8 cellular contexts compared by ENCODE assay signal in the genomic region with DNA sequence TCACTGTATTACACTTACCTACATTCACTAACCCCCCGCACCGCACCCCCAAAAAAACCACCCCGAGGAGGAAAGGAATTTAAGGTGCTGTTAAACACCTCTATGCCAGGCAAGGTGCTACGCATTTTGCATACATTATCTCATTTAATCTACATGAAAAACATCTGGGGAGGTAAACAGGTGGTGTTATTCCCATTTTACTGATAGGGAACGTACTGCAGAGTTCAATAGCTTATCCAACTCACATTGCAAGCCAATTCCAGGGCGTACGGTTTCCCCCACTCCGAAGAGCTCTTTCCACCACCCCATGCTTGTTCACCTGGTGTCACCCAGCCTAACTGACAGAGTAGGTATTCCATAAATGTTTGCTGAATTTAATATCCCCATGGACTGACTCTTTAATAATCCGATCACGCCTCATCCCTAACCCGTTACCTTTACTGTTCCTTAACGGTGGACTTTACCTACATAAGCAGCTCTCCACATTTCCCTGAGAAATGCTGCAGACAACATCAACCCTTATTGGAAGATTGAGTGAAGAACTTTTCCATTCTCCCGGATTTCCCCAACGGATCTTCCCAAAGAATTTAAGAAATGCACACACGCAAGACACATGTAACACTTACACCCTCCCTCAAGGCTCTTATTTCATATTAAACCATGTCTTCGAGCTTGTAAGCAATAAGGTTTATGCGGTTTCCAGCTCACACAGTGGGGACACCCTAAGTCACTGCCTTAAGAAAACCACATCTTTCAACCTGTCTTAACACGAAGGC. TPM values are rescaled to one million over a fixed set of nuclear protein-coding genes. Genes with fewer than 3 reads are reported as not detected.
DNase-seq lines count a peak whose midpoint lies in the region; TF ChIP-seq lines count a peak whose summit lies in the region.

No MANE protein-coding gene starts in this region.

- peaks cover 4% of the 10 kb centered on the region for H3K36me3 ChIP-seq in OCI-LY7 (ENCODE audit: insufficient read depth, low read length)
- no peaks in the 10 kb centered on the region for H3K36me3 ChIP-seq in vagina

- peaks cover 23% of the 10 kb centered on the region for H3K27me3 Mint-ChIP-seq in activated T-cell treated with anti-CD3 and anti-CD28 coated beads, Interleukin-2, amount 50 U/mL, for 24 hours
- no peaks in the 10 kb centered on the region for H3K27me3 Mint-ChIP-seq in mesothelial cell of epicardium (ENCODE audit: low read depth)

- CTCF ChIA-PET in OCI-LY7 (lab: Charles Lee; ENCODE audit: unreplicated experiment) = no interaction called here

- H4K20me1 ChIP-seq in OCI-LY7 (ENCODE audit: insufficient read depth, low read length) = no peaks in the 10 kb centered on the region; the same call in 1 of the 2 replicates

- intact Hi-C loops in OCI-LY7 (cut with micrococcal nuclease; ENCODE audit: unreplicated experiment) = loop anchor here (2.0 to 5.0 kb wide), 3 partner anchors 49 to 173 kb away; a partner anchor contains a TSS
- intact Hi-C loops in vagina (cut with DNase I) = loop anchor here (10.0 kb wide), 1 partner anchor 281 kb away; no protein-coding TSS in a partner anchor

- POLR2A ChIA-PET in OCI-LY7 (lab: Charles Lee) = interaction anchor here (0.5 to 1.8 kb wide), 12 partner anchors 10 to 220 kb away, joined by 3 to 5 read pairs (median 3); no protein-coding TSS in a partner anchor

- peaks cover 52% of the 10 kb centered on the region for H3K79me2 ChIP-seq in OCI-LY7 (ENCODE audit: insufficient read depth, low read depth, low read length)

- peaks cover 35% of the 10 kb centered on the region for H3K4me1 ChIP-seq in OCI-LY7 (ENCODE audit: insufficient read depth, low read length, poor library complexity, severe bottlenecking)
- peaks cover 44% of the 10 kb centered on the region for H3K4me1 ChIP-seq in vagina

- peaks cover 14% of the 10 kb centered on the region for H3K9me3 Mint-ChIP-seq in activated T-cell treated with anti-CD3 and anti-CD28 coated beads, Interleukin-2, amount 50 U/mL, for 24 hours
- peaks cover 13% of the 10 kb centered on the region for H3K9me3 Mint-ChIP-seq in mesothelial cell of epicardium

- H3K27me3 ChIP-seq in vagina = no peaks in the 10 kb centered on the region

- H3K4me3 Mint-ChIP-seq in activated T-cell treated with anti-CD3 and anti-CD28 coated beads, Interleukin-2, amount 50 U/mL, for 24 hours = peak overlapping the region; percentile 76
- H3K4me3 Mint-ChIP-seq in mesothelial cell of epicardium = peak overlapping the region; percentile 94

- 0 out of 2 replicates have a peak, but pooled peaks cover 13% of the 10 kb centered on the region for H3K9me3 ChIP-seq in OCI-LY7 (ENCODE audit: low read length)
- H3K9me3 ChIP-seq in vagina = no peaks in the 10 kb centered on the region

- no peak for TF ChIP-seq CTCF in OCI-LY7 (conservative IDR thresholded peaks at IDR 0.05; ENCODE audit: low read length)
- TF ChIP-seq CTCF in choroid plexus epithelial cell (conservative IDR thresholded peaks at IDR 0.05; ENCODE audit: low read depth, low read length) = no peak
- no peak for TF ChIP-seq CTCF in mesothelial cell of epicardium (IDR thresholded peaks at IDR 0.05; ENCODE audit: unreplicated experiment)
- TF ChIP-seq CTCF in vagina (IDR thresholded peaks at IDR 0.05) = no peak

- no peaks in the 10 kb centered on the region for H3K9me2 ChIP-seq in OCI-LY7 (ENCODE audit: insufficient read depth, low read length)

- TF ChIP-seq POLR2A in vagina (IDR thresholded peaks at IDR 0.05) = no peak

- peaks cover 2% of the 10 kb centered on the region for H3K36me3 Mint-ChIP-seq in activated T-cell treated with anti-CD3 and anti-CD28 coated beads, Interleukin-2, amount 50 U/mL, for 24 hours (ENCODE audit: low read depth)
- peaks cover 5% of the 10 kb centered on the region for H3K36me3 Mint-ChIP-seq in mesothelial cell of epicardium

- DNase-seq in activated T-cell treated with anti-CD3 and anti-CD28 coated beads, Interleukin-2, amount 50 U/mL, for 24 hours = no peak
- DNase-seq in activated T-cell treated with anti-CD3 and anti-CD28 coated beads for 4 hours = no peak
- peak; percentile 41 for DNase-seq in OCI-LY7 (ENCODE audit: low spot score)
- peak; percentile 76 for DNase-seq in choroid plexus epithelial cell (ENCODE audit: low read depth)
- DNase-seq in mesothelial cell of epicardium (ENCODE audit: low spot score in 2 of 2, unreplicated experiment in 2 of 2) = no peak
- no peak for DNase-seq in vagina (ENCODE audit: extremely low spot score in 2 of 2)
- DNase-seq in MV-4-11 (lab: John Stamatoyannopoulos, UW) = no peak
- DNase-seq in stimulated activated CD4-positive, alpha-beta T cell treated with anti-CD3 and anti-CD28 coated beads, Interleukin-1b, Interleukin-23, amount 100 ng/mL, for 48 hours = no peak

- peak overlapping the region; percentile 97 for H3K4me2 ChIP-seq in OCI-LY7 (ENCODE audit: low read length)

- H3K4me3 ChIP-seq in OCI-LY7 (ENCODE audit: low read depth, low read length, poor library complexity, severe bottlenecking) = peak overlapping the region; percentile 90
- H3K4me3 ChIP-seq in choroid plexus epithelial cell (ENCODE audit: low read depth, low read length) = peak overlapping the region; percentile 82
- peak overlapping the region; percentile 71 to 73 for H3K4me3 ChIP-seq in vagina

- TSS peak; percentile 39 for BruUV-seq in OCI-LY7 (replicated peaks; lab: Mats Ljungman, UMichigan)

- H3K4me1 Mint-ChIP-seq in activated T-cell treated with anti-CD3 and anti-CD28 coated beads, Interleukin-2, amount 50 U/mL, for 24 hours (ENCODE audit: low read depth) = peaks cover 34% of the 10 kb centered on the region
- peaks cover 24% of the 10 kb centered on the region for H3K4me1 Mint-ChIP-seq in mesothelial cell of epicardium

- no peak overlapping the region for H3K27ac Mint-ChIP-seq in activated T-cell treated with anti-CD3 and anti-CD28 coated beads, Interleukin-2, amount 50 U/mL, for 24 hours
- peak overlapping the region; percentile 72 for H3K27ac Mint-ChIP-seq in mesothelial cell of epicardium

- H3K27ac ChIP-seq in OCI-LY7 (ENCODE audit: low read depth, low read length, poor library complexity, severe bottlenecking) = no peak overlapping the region
- H3K27ac ChIP-seq in vagina = peak overlapping the region; percentile 90

- H2AFZ ChIP-seq in OCI-LY7 (ENCODE audit: low read length) = no peak overlapping the region

RNA-seq across cellular contexts. Expression of a gene that starts 1.2 kb away (rescaled TPM):
- total RNA-seq in OCI-LY7 (2014; rRNA removed; shearing (Covaris generic)) = 4.0 and 4.5 TPM in 2 replicates
- total RNA-seq in OCI-LY7 (2022) = 16.9 and 21.5 TPM in 2 replicates
- 25.2 to 30.3 TPM (median 27.1 TPM) in 3 replicates for total RNA-seq in mesothelial cell of epicardium
- 22.6 TPM for total RNA-seq in vagina

Comparison
In these comparisons a context has a peak if more than half of its experiments do, and no peak if none do; other contexts are left out.
1. DNase-seq: peak in OCI-LY7 (single experiment) and choroid plexus epithelial cell (single experiment); none in activated T-cell treated with anti-CD3 and anti-CD28 coated beads, Interleukin-2, amount 50 U/mL, for 24 hours (single experiment), activated T-cell treated with anti-CD3 and anti-CD28 coated beads for 4 hours (single experiment), mesothelial cell of epicardium (0 of 2), vagina (0 of 2), MV-4-11 (single experiment) and stimulated activated CD4-positive, alpha-beta T cell treated with anti-CD3 and anti-CD28 coated beads, Interleukin-1b, Interleukin-23, amount 100 ng/mL, for 48 hours (single experiment).
2. Peak in every context shown above with its lines, with median percentiles within 50 percentile points of each other: H3K4me3 ChIP-seq.